ENCODE assay signal across 9 cellular contexts in genomic region chr2:237998530-237998929, GRCh38. TPM values are rescaled to one million over a fixed set of nuclear protein-coding genes. Genes with fewer than 3 reads are reported as not detected.
A peak's percentile ranks its signal among the peaks of the same experiment; 100 is the strongest.
DNase-seq lines count a peak whose midpoint lies in the region; ATAC-seq lines count a peak whose summit lies in the region.
"Had no signal": no experiment of that assay in that cellular context is flagged by ENCODE, and none has a peak within 500 bp of the region (broad histone marks: within the 10 kb centered on the region; RNA-seq: fewer than 3 reads in every experiment).

No MANE protein-coding gene starts in this region.

- CTCF ChIA-PET in activated CD8-positive, alpha-beta memory T cell treated with anti-CD3 and anti-CD28 coated beads, Interleukin-2, amount 10 ng/mL, durations not matched to agents 7 days and 5 days (lab: Charles Lee): interaction anchor here (0.9 kb wide), 1 partner anchor 11 kb away, joined by 4 read pairs; no protein-coding TSS in a partner anchor

- peak overlapping the region; percentile 55 for H3K4me3 Mint-ChIP-seq in activated CD8-positive, alpha-beta memory T cell treated with anti-CD3 and anti-CD28 coated beads, Interleukin-2, amount 10 ng/mL, durations not matched to agents 7 days and 5 days

- ATAC-seq in HG03025 (IDR thresholded peaks at IDR 0.05; ENCODE audit: low FRiP score, unreplicated experiment): peak; percentile 80
- peak; percentile 91 for ATAC-seq in activated CD8-positive, alpha-beta memory T cell treated with anti-CD3 and anti-CD28 coated beads, Interleukin-2, amount 10 ng/mL, durations not matched to agents 7 days and 5 days
- ATAC-seq: A549 had no signal

- DNase-seq in activated CD4-positive, alpha-beta T cell treated with anti-CD3 and anti-CD28 coated beads for 4 hours: peak; percentile 13 to 38
- no peak for DNase-seq in activated CD4-positive, alpha-beta T cell treated with anti-CD3 and anti-CD28 coated beads, Interleukin-2, amount 50 U/mL, for 48 hours
- DNase-seq in activated CD8-positive, alpha-beta memory T cell treated with anti-CD3 and anti-CD28 coated beads, Interleukin-2, amount 10 ng/mL, durations not matched to agents 7 days and 5 days: peak; percentile 65
- peak; percentile 32 for DNase-seq in stimulated activated CD4-positive, alpha-beta T cell treated with anti-CD3 and anti-CD28 coated beads, Interleukin-2, amount 100 ng/mL, for 4 hours (ENCODE audit: low read depth)
- DNase-seq in Ammon's horn (ENCODE audit: low spot score) (no peak), NCI-H345 (lab: John Stamatoyannopoulos, UW) (no peak), NCI-H526 (lab: John Stamatoyannopoulos, UW) (no peak)

- peak overlapping the region; percentile 80 for H3K27ac Mint-ChIP-seq in activated CD8-positive, alpha-beta memory T cell treated with anti-CD3 and anti-CD28 coated beads, Interleukin-2, amount 10 ng/mL, durations not matched to agents 7 days and 5 days

- no peaks in the 10 kb centered on the region for H3K27me3 Mint-ChIP-seq in activated CD8-positive, alpha-beta memory T cell treated with anti-CD3 and anti-CD28 coated beads, Interleukin-2, amount 10 ng/mL, durations not matched to agents 7 days and 5 days

- H3K9me3 Mint-ChIP-seq in activated CD8-positive, alpha-beta memory T cell treated with anti-CD3 and anti-CD28 coated beads, Interleukin-2, amount 10 ng/mL, durations not matched to agents 7 days and 5 days (ENCODE audit: low read depth): no peaks in the 10 kb centered on the region

- H3K4me1 Mint-ChIP-seq in activated CD8-positive, alpha-beta memory T cell treated with anti-CD3 and anti-CD28 coated beads, Interleukin-2, amount 10 ng/mL, durations not matched to agents 7 days and 5 days: peaks cover 29% of the 10 kb centered on the region

- H3K36me3 Mint-ChIP-seq in activated CD8-positive, alpha-beta memory T cell treated with anti-CD3 and anti-CD28 coated beads, Interleukin-2, amount 10 ng/mL, durations not matched to agents 7 days and 5 days: peaks cover 17% of the 10 kb centered on the region

RNA-seq across cellular contexts. Expression of gene UBE2F, which starts 31.7 kb away (rescaled TPM):
- 10 to 100 TPM; 22.1 to 44.1 TPM for total RNA-seq in activated CD8-positive, alpha-beta memory T cell treated with anti-CD3 and anti-CD28 coated beads, Interleukin-2, amount 10 ng/mL, durations not matched to agents 7 days and 5 days

Comparison
In these comparisons a context has a peak if more than half of its experiments do, and no peak if none do; other contexts are left out.
1. DNase-seq: peak in activated CD4-positive, alpha-beta T cell treated with anti-CD3 and anti-CD28 coated beads for 4 hours (2 of 2), activated CD8-positive, alpha-beta memory T cell treated with anti-CD3 and anti-CD28 coated beads, Interleukin-2, amount 10 ng/mL, durations not matched to agents 7 days and 5 days (single experiment) and stimulated activated CD4-positive, alpha-beta T cell treated with anti-CD3 and anti-CD28 coated beads, Interleukin-2, amount 100 ng/mL, for 4 hours (single experiment); none in activated CD4-positive, alpha-beta T cell treated with anti-CD3 and anti-CD28 coated beads, Interleukin-2, amount 50 U/mL, for 48 hours (0 of 2), Ammon's horn (single experiment), NCI-H345 (single experiment) and NCI-H526 (0 of 2).